ENCODE assay signal across 1 cellular context in genomic region chr11:69245491-69246345, GRCh38.
TF ChIP-seq lines count a peak whose summit lies in the region.

No MANE protein-coding gene starts in this region.

TF ChIP-seq in H1, 55 proteins besides CTCF, POLR2A, EP300 and RAD21 (continued from another document):
- TF ChIP-seq MAX (IDR thresholded peaks at IDR 0.05) (no peak), HDAC2 (IDR thresholded peaks at IDR 0.05; ENCODE audit: borderline replicate concordance in 1 of 2, low read depth in 2 of 2, low read length in 2 of 2) (no peak), NRF1 (IDR thresholded peaks at IDR 0.05; ENCODE audit: low read depth, low read length) (no peak), BRCA1 (IDR thresholded peaks at IDR 0.05; ENCODE audit: low read depth, low read length) (no peak), SIN3A (conservative IDR thresholded peaks at IDR 0.05 in 1 of 2, IDR thresholded peaks at IDR 0.05 in 1 of 2; ENCODE audit: low read depth in 1 of 2, low read length in 2 of 2) (no peak), JUN (IDR thresholded peaks at IDR 0.05; ENCODE audit: low read depth, low read length) (no peak), RBBP5 (IDR thresholded peaks at IDR 0.05; ENCODE audit: borderline replicate concordance, low read depth, low read length) (no peak), KDM5A (IDR thresholded peaks at IDR 0.05; ENCODE audit: low read length) (no peak), SAP30 (IDR thresholded peaks at IDR 0.05; ENCODE audit: insufficient read depth, insufficient replicate concordance, low read length) (no peak), TEAD4 (IDR thresholded peaks at IDR 0.05; ENCODE audit: low read depth, low read length) (no peak), POU5F1 (IDR thresholded peaks at IDR 0.05; ENCODE audit: low read depth, low read length) (no peak), YY1 (IDR thresholded peaks at IDR 0.05; ENCODE audit: low read depth, low read length) (no peak)
